24 cellular contexts compared by ENCODE assay signal in the genomic region with DNA sequence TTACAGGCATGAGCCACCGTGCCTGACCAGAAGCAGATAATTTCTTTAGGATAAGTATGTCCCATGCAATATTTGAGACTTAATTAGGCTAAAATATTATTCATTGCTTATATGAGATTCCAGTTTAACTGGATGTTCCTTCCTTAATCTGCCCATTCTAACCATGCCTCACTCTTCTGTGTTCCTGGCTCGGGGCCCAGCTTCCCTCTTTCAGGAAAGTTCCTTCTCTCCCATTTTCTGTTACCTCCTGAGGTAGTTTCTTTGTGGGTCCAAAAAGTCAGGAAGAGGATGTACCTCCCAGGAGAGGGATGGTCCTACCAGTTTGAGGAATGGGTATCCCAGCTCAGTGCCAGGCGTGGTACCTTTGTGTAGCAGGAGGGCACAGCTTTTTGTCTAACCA. TPM values are rescaled to one million over a fixed set of nuclear protein-coding genes. Genes with fewer than 3 reads are reported as not detected.
DNase-seq lines count a peak whose midpoint lies in the region; ATAC-seq, FAIRE-seq and TF ChIP-seq lines count a peak whose summit lies in the region.
"Had no signal": no experiment of that assay in that cellular context is flagged by ENCODE, and none has a peak within 500 bp of the region (broad histone marks: within the 10 kb centered on the region; RNA-seq: fewer than 3 reads in every experiment).

No MANE protein-coding gene starts in this region.

- 95% methylated on average over 3 of the region's 3 CpGs for WGBS in right cardiac atrium
- 86 to 100% (median 90%) methylated on average over 3 of the region's 3 CpGs for WGBS in spleen, 5 donors

- FAIRE-seq in H54 (lab: Jason Lieb, UNC) = no peak
- FAIRE-seq: H1, keratinocyte, TTC549 had no signal

- H3K4me1 ChIP-seq in right cardiac atrium (ENCODE audit: control insufficient read depth, insufficient read depth, low read length) (peaks cover 12% of the 10 kb centered on the region), spleen (peaks cover 0 to 38% (median 15%) of the 10 kb centered on the region in 6 donors)

- H3K27ac ChIP-seq in C4-2B = peak overlapping the region; percentile 12; the same call in 1 of the 2 replicates
- peak overlapping the region; percentile 39 for H3K27ac ChIP-seq in right cardiac atrium (ENCODE audit: low read length)
- H3K27ac ChIP-seq in spleen = no peak overlapping the region
- H3K27ac ChIP-seq: hepatocyte had no signal

- H3K9me3 ChIP-seq in T-helper 17 cell (ENCODE audit: control insufficient read depth, low read length, poor library complexity, severe bottlenecking) (no peaks in the 10 kb centered on the region), right cardiac atrium (ENCODE audit: control insufficient read depth, low read length) (no peaks in the 10 kb centered on the region), spleen (no peaks in the 10 kb centered on the region)

- H3K27me3 ChIP-seq in right cardiac atrium (ENCODE audit: control insufficient read depth, insufficient read depth) (no peaks in the 10 kb centered on the region), spleen (replicated peaks in 1 of 7) (no peaks in the 10 kb centered on the region), H7 (ENCODE audit: control insufficient read depth, insufficient read depth, low read length) (no peaks in the 10 kb centered on the region)
- H3K27me3 ChIP-seq: hepatocyte had no signal

- H3K4me3 ChIP-seq in right cardiac atrium (ENCODE audit: low read length) (no peak overlapping the region), spleen (no peak overlapping the region), H7 (ENCODE audit: insufficient read depth, low read depth, low read length) (no peak overlapping the region)
- H3K4me3 ChIP-seq: hepatocyte had no signal

- ATAC-seq in T-helper 17 cell (no peak), right cardiac atrium (no peak)
- ATAC-seq: activated CD8-positive, alpha-beta memory T cell treated with anti-CD3 and anti-CD28 coated beads, Interleukin-2, amount 10 ng/mL, durations not matched to agents 7 days and 5 days; natural killer cell treated with Interleukin-12 subunit alpha and Interleukin-12 subunit beta and Interleukin-15 and Interleukin-18, amount 100 ng/mL, for 72 hours had no signal

- peaks cover 2% of the 10 kb centered on the region for H3K36me3 Mint-ChIP-seq in T-helper 17 cell (ENCODE audit: low read depth)
- peaks cover 21 to 40% of the 10 kb centered on the region in 2 donors for H3K36me3 Mint-ChIP-seq in CD14-positive monocyte
- H3K36me3 Mint-ChIP-seq: activated CD8-positive, alpha-beta memory T cell treated with anti-CD3 and anti-CD28 coated beads, Interleukin-2, amount 10 ng/mL, durations not matched to agents 7 days and 5 days; natural killer cell treated with Interleukin-12 subunit alpha and Interleukin-12 subunit beta and Interleukin-15 and Interleukin-18, amount 100 ng/mL, for 72 hours had no signal

- no peak for DNase-seq in T-helper 17 cell
- peak in 1 of 3 donors; percentile 59 for DNase-seq in right cardiac atrium
- peak; percentile 4 for DNase-seq in spleen
- DNase-seq in CD14-positive monocyte (ENCODE audit: low spot score) = no peak
- DNase-seq in erythroblast (lab: John Stamatoyannopoulos, UW) = no peak
- DNase-seq in H54 (ENCODE audit: insufficient read length, low spot score) = no peak
- no peak for DNase-seq in H7
- DNase-seq: activated CD4-positive, alpha-beta T cell treated with anti-CD3 and anti-CD28 coated beads for 4 hours; activated CD8-positive, alpha-beta memory T cell treated with anti-CD3 and anti-CD28 coated beads, Interleukin-2, amount 10 ng/mL, durations not matched to agents 7 days and 5 days; activated effector memory CD4-positive, alpha-beta T cell treated with anti-CD3 and anti-CD28 coated beads, Interleukin-2, amount 50 U/mL, for 16 hours; amniotic stem cell; cerebellar nuclear complex; effector memory CD4-positive, alpha-beta T cell; mesendoderm; NCI-H1105; NCI-H2107; NCI-H510A; RPMI8226 had no signal

- peaks cover 0 to 3% (median 0%) of the 10 kb centered on the region in 7 donors for H3K9me3 Mint-ChIP-seq in CD14-positive monocyte
- H3K9me3 Mint-ChIP-seq: natural killer cell treated with Interleukin-12 subunit alpha and Interleukin-12 subunit beta and Interleukin-15 and Interleukin-18, amount 100 ng/mL, for 72 hours had no signal

- H3K36me3 ChIP-seq in spleen (peaks cover 0 to 49% (median 38%) of the 10 kb centered on the region in 6 donors), H7 (replicated peaks; ENCODE audit: control insufficient read depth, insufficient read depth, low read length) (peaks cover 14% of the 10 kb centered on the region)

- TF ChIP-seq CTCF in C4-2B (conservative IDR thresholded peaks at IDR 0.05) (no peak), spleen (IDR thresholded peaks at IDR 0.05 in 8 of 11, conservative IDR thresholded peaks at IDR 0.05 in 3 of 11) (no peak), CD14-positive monocyte (IDR thresholded peaks at IDR 0.05) (no peak)

- intact Hi-C loops in right cardiac atrium (cut with DNase I) (no loop called here), spleen (cut with DNase I; ENCODE audit: low total_unique reads) (no loop called here), CD14-positive monocyte (cut with micrococcal nuclease) (no loop called here)

- H3K4me3 Mint-ChIP-seq in T-helper 17 cell = no peak overlapping the region
- no peak overlapping the region for H3K4me3 Mint-ChIP-seq in CD14-positive monocyte
- H3K4me3 Mint-ChIP-seq: activated CD8-positive, alpha-beta memory T cell treated with anti-CD3 and anti-CD28 coated beads, Interleukin-2, amount 10 ng/mL, durations not matched to agents 7 days and 5 days; natural killer cell treated with Interleukin-12 subunit alpha and Interleukin-12 subunit beta and Interleukin-15 and Interleukin-18, amount 100 ng/mL, for 72 hours had no signal

- no peak for TF ChIP-seq POLR2A in spleen (IDR thresholded peaks at IDR 0.05)
- TF ChIP-seq POLR2A in erythroblast (IDR thresholded peaks at IDR 0.05; ENCODE audit: low read length) = no peak
- TF ChIP-seq POLR2A in H54 (IDR thresholded peaks at IDR 0.05; ENCODE audit: low read depth, low read length) = no peak

- H3K4me1 Mint-ChIP-seq in T-helper 17 cell (peaks cover 8% of the 10 kb centered on the region), CD14-positive monocyte (no peaks in the 10 kb centered on the region)

- H3K27ac Mint-ChIP-seq in T-helper 17 cell (peak overlapping the region; percentile 78), CD14-positive monocyte (peak overlapping the region in 3 of 7 donors; percentile 16 to 47 (median 42))

- H3K27me3 Mint-ChIP-seq in T-helper 17 cell = no peaks in the 10 kb centered on the region
- H3K27me3 Mint-ChIP-seq in CD14-positive monocyte (ENCODE audit: low read depth in 3 of 3) = peaks cover 0 to 1% (median 0%) of the 10 kb centered on the region in 3 donors
- H3K27me3 Mint-ChIP-seq: activated CD8-positive, alpha-beta memory T cell treated with anti-CD3 and anti-CD28 coated beads, Interleukin-2, amount 10 ng/mL, durations not matched to agents 7 days and 5 days; natural killer cell treated with Interleukin-12 subunit alpha and Interleukin-12 subunit beta and Interleukin-15 and Interleukin-18, amount 100 ng/mL, for 72 hours had no signal

RNA-seq across cellular contexts. Expression of gene UNK, which starts 23.3 kb away (rescaled TPM):
- total RNA-seq in T-helper 17 cell (10 to 100 TPM; 30.3 to 33.4 TPM), right cardiac atrium (10 to 100 TPM; 18.2 to 22.5 (median 19.9) TPM), spleen (10 to 100 TPM; 35.4 to 53.8 (median 48.6) TPM)
- polyA plus RNA-seq in right cardiac atrium (20.8 TPM), spleen (10 to 100 TPM; 19.0 to 41.9 (median 25.8) TPM), CD14-positive monocyte (1 to 10 TPM; 6.3 to 7.8 TPM)
- 17.9 and 21.7 TPM in 2 replicates for total RNA-seq in H7 (2014; rRNA removed; shearing (Covaris generic))

RNA-seq across cellular contexts. Expression of gene UNC13D, which starts 36.3 kb away (rescaled TPM):
- total RNA-seq in T-helper 17 cell (100 to 1,000 TPM; 164 TPM), right cardiac atrium (10 to 100 TPM; 12.6 to 30.4 (median 27.4) TPM), spleen (100 to 1,000 TPM in 6 of 7 donors, 10 to 100 TPM in 1; 87.1 to 187 (median 129) TPM)
- polyA plus RNA-seq in right cardiac atrium (18.8 TPM), spleen (10 to 100 TPM; 36.4 to 86.1 (median 53.0) TPM), CD14-positive monocyte (10 to 100 TPM; 28.4 to 53.3 TPM)
- 4.2 and 7.2 TPM in 2 replicates for total RNA-seq in H7 (2014; rRNA removed; shearing (Covaris generic))

RNA-seq across cellular contexts. Expression of gene GALK1, which starts 42.9 kb away (rescaled TPM):
- total RNA-seq in T-helper 17 cell = 1 to 10 TPM; 9.6 to 9.7 TPM
- 10 to 100 TPM; 15.9 to 19.5 (median 17.3) TPM for total RNA-seq in right cardiac atrium
- polyA plus RNA-seq in right cardiac atrium = 22.6 TPM
- 10 to 100 TPM; 23.5 to 45.1 (median 33.5) TPM for total RNA-seq in spleen
- polyA plus RNA-seq in spleen = 10 to 100 TPM; 34.2 to 45.9 (median 37.0) TPM
- polyA plus RNA-seq in CD14-positive monocyte = 100 to 1,000 TPM in 1 of 2 donors, 10 to 100 TPM in 1; 84.3 to 108 TPM
- 43.4 and 47.2 TPM in 2 replicates for total RNA-seq in H7 (2014; rRNA removed; shearing (Covaris generic))

RNA-seq across cellular contexts. Expression of gene WBP2, which starts 47.3 kb away (rescaled TPM):
- total RNA-seq in T-helper 17 cell (100 to 1,000 TPM in 1 of 2 donors, 10 to 100 TPM in 1; 86.0 to 114 TPM), right cardiac atrium (100 to 1,000 TPM; 112 to 128 (median 118) TPM), spleen (100 to 1,000 TPM in 4 of 7 donors, 10 to 100 TPM in 3; 46.7 to 144 (median 125) TPM)
- polyA plus RNA-seq in right cardiac atrium (109 TPM), spleen (100 to 1,000 TPM in 1 of 3 donors, 10 to 100 TPM in 2; 70.2 to 104 (median 74.1) TPM), CD14-positive monocyte (10 to 100 TPM; 62.4 to 93.3 TPM)
- 44.8 and 48.2 TPM in 2 replicates for total RNA-seq in H7 (2014; rRNA removed; shearing (Covaris generic))

Comparison
In these comparisons a context has a peak if more than half of its experiments do, and no peak if none do; other contexts are left out.
1. H3K27ac ChIP-seq: peak in C4-2B (single experiment) and right cardiac atrium (single experiment); none in spleen (0 of 8).